In genomic region chr19:28469544-28469943, GRCh38 we compare ENCODE assay signal across 2 cellular contexts.
TF ChIP-seq lines count a peak whose summit lies in the region.

No MANE protein-coding gene starts in this region.

TF ChIP-seq in K562, 482 proteins besides CTCF, POLR2A, EP300 and RAD21 (continued from another document and continues in another):
- no peak for TF ChIP-seq POU5F1 (IDR thresholded peaks at IDR 0.05; ENCODE audit: borderline replicate concordance, low read depth, low read length, partially characterized antibody)
- peak in 1 of 2 experiments; percentile 60; a peak in 2 of 4 replicates for TF ChIP-seq KDM1A (IDR thresholded peaks at IDR 0.05)
- no peak for TF ChIP-seq USF2 (CRISPR knock-in tag; IDR thresholded peaks at IDR 0.05)
- TF ChIP-seq HDGF (IDR thresholded peaks at IDR 0.05): no peak
- no peak for TF ChIP-seq ZBTB8A (IDR thresholded peaks at IDR 0.05; ENCODE audit: partially characterized antibody)
- TF ChIP-seq ZNF507 (tag; conservative IDR thresholded peaks at IDR 0.05): no peak
- no peak for TF ChIP-seq ZBTB40 (IDR thresholded peaks at IDR 0.05)
- no peak for TF ChIP-seq ZBTB40 (CRISPR knock-in tag; IDR thresholded peaks at IDR 0.05)
- TF ChIP-seq HOMEZ (CRISPR knock-in tag; IDR thresholded peaks at IDR 0.05): no peak
- no peak for TF ChIP-seq EHMT2 (IDR thresholded peaks at IDR 0.05)
- no peak for TF ChIP-seq SRSF9 (IDR thresholded peaks at IDR 0.05; ENCODE audit: borderline replicate concordance, low read depth, low read length)
- no peak for TF ChIP-seq ID3 (CRISPR knock-in tag; IDR thresholded peaks at IDR 0.05)
- TF ChIP-seq ID3 (tag; IDR thresholded peaks at IDR 0.05): no peak
- no peak for TF ChIP-seq CHD2 (IDR thresholded peaks at IDR 0.05; ENCODE audit: low read depth, low read length)
- no peak for TF ChIP-seq SREBF1 (IDR thresholded peaks at IDR 0.05; ENCODE audit: borderline replicate concordance, low read depth, low read length)
- no peak for TF ChIP-seq CC2D1A (IDR thresholded peaks at IDR 0.05)
- TF ChIP-seq ZEB2 (IDR thresholded peaks at IDR 0.05): no peak
- TF ChIP-seq BCL6 (CRISPR knock-in tag; IDR thresholded peaks at IDR 0.05): no peak
- no peak for TF ChIP-seq DMBX1 (CRISPR knock-in tag; IDR thresholded peaks at IDR 0.05; ENCODE audit: borderline replicate concordance)
- TF ChIP-seq HDAC2 (IDR thresholded peaks at IDR 0.05): peak; percentile 49; the same call in 1 of the 2 replicates
- peak; percentile 85 for TF ChIP-seq BCOR (IDR thresholded peaks at IDR 0.05)

TF ChIP-seq in SK-N-SH, 30 proteins besides CTCF, POLR2A, EP300 and RAD21:
- TF ChIP-seq FOXM1 (IDR thresholded peaks at IDR 0.05; ENCODE audit: low read depth): no peak
- TF ChIP-seq GABPA (IDR thresholded peaks at IDR 0.05; ENCODE audit: low read depth): no peak
- no peak for TF ChIP-seq PBX3 (IDR thresholded peaks at IDR 0.05)
- no peak for TF ChIP-seq SMC3 (IDR thresholded peaks at IDR 0.05; ENCODE audit: low read depth, low read length)
- no peak for TF ChIP-seq GATA2 (CRISPR knock-in tag; IDR thresholded peaks at IDR 0.05)
- TF ChIP-seq YY1 (IDR thresholded peaks at IDR 0.05; ENCODE audit: low read depth): no peak
- no peak for TF ChIP-seq ZBTB33 (IDR thresholded peaks at IDR 0.05; ENCODE audit: borderline replicate concordance, low read depth)
- no peak for TF ChIP-seq POLR2AphosphoS5 (IDR thresholded peaks at IDR 0.05; ENCODE audit: low read depth, low read length)
- no peak for TF ChIP-seq USF2 (IDR thresholded peaks at IDR 0.05; ENCODE audit: borderline replicate concordance, low read depth, low read length)
- TF ChIP-seq CHD2 (IDR thresholded peaks at IDR 0.05; ENCODE audit: low read length, partially characterized antibody): no peak
- no peak for TF ChIP-seq MAX (IDR thresholded peaks at IDR 0.05; ENCODE audit: low read depth)
- no peak for TF ChIP-seq ELF1 (IDR thresholded peaks at IDR 0.05)
- TF ChIP-seq TAF1 (IDR thresholded peaks at IDR 0.05; ENCODE audit: borderline replicate concordance, low read depth, low read length): no peak
- no peak for TF ChIP-seq TEAD4 (IDR thresholded peaks at IDR 0.05; ENCODE audit: borderline replicate concordance, insufficient read depth)
- TF ChIP-seq RCOR1 (IDR thresholded peaks at IDR 0.05; ENCODE audit: low read length): no peak
